Comparison of ENCODE assay signal across 8 cellular contexts in genomic region chr19:13053761-13054604, GRCh38. TPM values are rescaled to one million over a fixed set of nuclear protein-coding genes. Genes with fewer than 3 reads are reported as not detected.
DNase-seq lines count a peak whose midpoint lies in the region; ATAC-seq and TF ChIP-seq lines count a peak whose summit lies in the region.

No MANE protein-coding gene starts in this region.

- peaks cover 9% of the 10 kb centered on the region for H3K4me1 Mint-ChIP-seq in activated T-cell treated with anti-CD3 and anti-CD28 coated beads, Interleukin-2, amount 50 U/mL, for 4 hours (ENCODE audit: low read depth)

- peaks cover 10% of the 10 kb centered on the region; the same call in 1 of the 2 replicates for H3K36me3 ChIP-seq in BLaER1
- H3K36me3 ChIP-seq in parathyroid adenoma (ENCODE audit: control insufficient read depth, insufficient read depth, low read length) = no peaks in the 10 kb centered on the region

- H3K9me3 ChIP-seq in BLaER1 = no peaks in the 10 kb centered on the region
- no peaks in the 10 kb centered on the region for H3K9me3 ChIP-seq in parathyroid adenoma (ENCODE audit: control insufficient read depth, low read length)

- DNase-seq in SW 1271 (lab: John Stamatoyannopoulos, UW) = peak; percentile 80 to 89
- DNase-seq in foreskin melanocyte = peak; percentile 97
- no peak for DNase-seq in NCI-H146 treated with DMSO at 0.1 percent for 48 hours (lab: John Stamatoyannopoulos, UW; ENCODE audit: unreplicated experiment)
- DNase-seq in activated T-cell treated with anti-CD3 and anti-CD28 coated beads, Interleukin-2, amount 50 U/mL, for 4 hours = no peak
- DNase-seq in activated T-cell treated with anti-CD3 and anti-CD28 coated beads, Interleukin-2, amount 50 U/mL, for 48 hours = no peak
- no peak for DNase-seq in activated CD8-positive, alpha-beta memory T cell treated with anti-CD3 and anti-CD28 coated beads for 24 hours

- peaks cover 84% of the 10 kb centered on the region for H3K4me1 ChIP-seq in BLaER1
- H3K4me1 ChIP-seq in parathyroid adenoma = peaks cover 8% of the 10 kb centered on the region

- H2AFZ ChIP-seq in parathyroid adenoma = no peak overlapping the region

- H3K9me3 Mint-ChIP-seq in activated T-cell treated with anti-CD3 and anti-CD28 coated beads, Interleukin-2, amount 50 U/mL, for 4 hours = no peaks in the 10 kb centered on the region

- H3K9ac ChIP-seq in BLaER1 (peak overlapping the region; percentile 25), parathyroid adenoma (no peak overlapping the region)

- H3K36me3 Mint-ChIP-seq in activated T-cell treated with anti-CD3 and anti-CD28 coated beads, Interleukin-2, amount 50 U/mL, for 4 hours (ENCODE audit: insufficient read depth) = no peaks in the 10 kb centered on the region

- no peak overlapping the region for H3K4me3 ChIP-seq in BLaER1
- no peak overlapping the region for H3K4me3 ChIP-seq in parathyroid adenoma (ENCODE audit: low read depth, low read length)

- H3K4me2 ChIP-seq in BLaER1 = peak overlapping the region; percentile 71
- H3K4me2 ChIP-seq in parathyroid adenoma (ENCODE audit: low read length) = no peak overlapping the region

- no peak overlapping the region for H3K4me3 Mint-ChIP-seq in activated T-cell treated with anti-CD3 and anti-CD28 coated beads, Interleukin-2, amount 50 U/mL, for 4 hours

- H4K20me1 ChIP-seq in BLaER1 = peaks cover 99% of the 10 kb centered on the region

- ATAC-seq in activated T-cell treated with anti-CD3 and anti-CD28 coated beads, Interleukin-2, amount 50 U/mL, for 4 hours = no peak

- peaks cover 6% of the 10 kb centered on the region for H3K27me3 Mint-ChIP-seq in activated T-cell treated with anti-CD3 and anti-CD28 coated beads, Interleukin-2, amount 50 U/mL, for 4 hours (ENCODE audit: low read depth)

- no peak for TF ChIP-seq CTCF in parathyroid adenoma (IDR thresholded peaks at IDR 0.05)

- peak overlapping the region; percentile 51; the same call in 1 of the 2 replicates for H3K27ac ChIP-seq in BLaER1
- H3K27ac ChIP-seq in parathyroid adenoma = peak overlapping the region; percentile 63

- H3K27me3 ChIP-seq in BLaER1 (no peaks in the 10 kb centered on the region), parathyroid adenoma (ENCODE audit: control insufficient read depth, insufficient read depth, low read length) (no peaks in the 10 kb centered on the region)

- no peaks in the 10 kb centered on the region for H3K79me2 ChIP-seq in parathyroid adenoma

RNA-seq across cellular contexts. Expression of gene LYL1, which starts 48.7 kb away (rescaled TPM):
- total RNA-seq in activated T-cell treated with anti-CD3 and anti-CD28 coated beads, Interleukin-2, amount 50 U/mL, for 4 hours = 1 to 10 TPM; 1.9 to 3.0 (median 2.9) TPM

RNA-seq across cellular contexts. Expression of gene NFIX, which starts 58.7 kb away (rescaled TPM):
- 10 to 100 TPM; 11.1 to 20.4 (median 16.1) TPM for total RNA-seq in activated T-cell treated with anti-CD3 and anti-CD28 coated beads, Interleukin-2, amount 50 U/mL, for 4 hours

Comparison
In these comparisons a context has a peak if more than half of its experiments do, and no peak if none do; other contexts are left out.
1. DNase-seq: peak in SW 1271 (2 of 2) and foreskin melanocyte (single experiment); none in NCI-H146 treated with DMSO at 0.1 percent for 48 hours (single experiment), activated T-cell treated with anti-CD3 and anti-CD28 coated beads, Interleukin-2, amount 50 U/mL, for 4 hours (single experiment), activated T-cell treated with anti-CD3 and anti-CD28 coated beads, Interleukin-2, amount 50 U/mL, for 48 hours (0 of 2) and activated CD8-positive, alpha-beta memory T cell treated with anti-CD3 and anti-CD28 coated beads for 24 hours (single experiment).